ENCODE assay signal across 10 cellular contexts in genomic region chr15:96337354-96337990, GRCh38. TPM values are rescaled to one million over a fixed set of nuclear protein-coding genes. Genes with fewer than 3 reads are reported as not detected.
DNase-seq lines count a peak whose midpoint lies in the region; ATAC-seq and TF ChIP-seq lines count a peak whose summit lies in the region.
"Had no signal": no experiment of that assay in that cellular context is flagged by ENCODE, and none has a peak within 500 bp of the region (broad histone marks: within the 10 kb centered on the region; RNA-seq: fewer than 3 reads in every experiment).

No MANE protein-coding gene starts in this region.

- no peaks in the 10 kb centered on the region for H3K9me3 ChIP-seq in Peyer's patch
- no peaks in the 10 kb centered on the region for H3K9me3 ChIP-seq in esophagus squamous epithelium

- CTCF ChIA-PET in activated CD4-positive, alpha-beta T cell treated with anti-CD3 and anti-CD28 coated beads for 36 hours (lab: Charles Lee), result interaction anchor here (0.7 kb wide), 1 partner anchor 1413 kb away, joined by 7 read pairs; no protein-coding TSS in a partner anchor
- CTCF ChIA-PET in T-cell (lab: Charles Lee), result interaction anchor here in 1 of 2 donors (0.7 kb wide), 1 partner anchor 9 kb away, joined by 4 read pairs; no protein-coding TSS in a partner anchor

- H3K27ac Mint-ChIP-seq in osteocyte (ENCODE audit: unreplicated experiment) (peak overlapping the region; percentile 96), T-cell (no peak overlapping the region)
- no peak overlapping the region for H3K27ac Mint-ChIP-seq in activated CD4-positive, alpha-beta T cell treated with anti-CD3 and anti-CD28 coated beads for 36 hours
- H3K27ac Mint-ChIP-seq: activated CD8-positive, alpha-beta T cell treated with anti-CD3 and anti-CD28 coated beads for 36 hours; dendritic cell treated with granulocyte-macrophage colony-stimulating factor and Interleukin-4, amounts not matched to agents 40 ng/mL and 50 ng/mL, for 4 days had no signal

- ATAC-seq in activated CD4-positive, alpha-beta T cell treated with anti-CD3 and anti-CD28 coated beads for 36 hours, result no peak
- ATAC-seq in T-cell (replicated peaks in 1 of 4), result no peak
- ATAC-seq: activated CD8-positive, alpha-beta T cell treated with anti-CD3 and anti-CD28 coated beads for 36 hours had no signal

- H3K9me3 Mint-ChIP-seq in osteocyte (ENCODE audit: unreplicated experiment) (no peaks in the 10 kb centered on the region), T-cell (peaks cover 0 to 2% (median 0%) of the 10 kb centered on the region in 3 donors)
- peaks cover 3% of the 10 kb centered on the region for H3K9me3 Mint-ChIP-seq in activated CD4-positive, alpha-beta T cell treated with anti-CD3 and anti-CD28 coated beads for 36 hours (ENCODE audit: low read depth)
- H3K9me3 Mint-ChIP-seq: dendritic cell treated with granulocyte-macrophage colony-stimulating factor and Interleukin-4, amounts not matched to agents 40 ng/mL and 50 ng/mL, for 4 days had no signal

- peak overlapping the region; percentile 93 for H3K4me3 ChIP-seq in AG10803 (ENCODE audit: low read length)
- H3K4me3 ChIP-seq in Peyer's patch, result peak overlapping the region; percentile 4 to 85 (median 67)
- H3K4me3 ChIP-seq in esophagus squamous epithelium, result peak overlapping the region; percentile 45 to 92 (median 72)

- H3K4me1 ChIP-seq in Peyer's patch, result peaks cover 0 to 28% (median 0%) of the 10 kb centered on the region in 4 donors
- H3K4me1 ChIP-seq in esophagus squamous epithelium, result peaks cover 0 to 86% (median 0%) of the 10 kb centered on the region in 3 donors

- H3K4me1 Mint-ChIP-seq in osteocyte (ENCODE audit: unreplicated experiment) (peaks cover 12% of the 10 kb centered on the region), T-cell (peaks cover 13 to 16% (median 13%) of the 10 kb centered on the region in 3 donors)
- H3K4me1 Mint-ChIP-seq in activated CD4-positive, alpha-beta T cell treated with anti-CD3 and anti-CD28 coated beads for 36 hours, result peaks cover 10% of the 10 kb centered on the region

- H3K36me3 ChIP-seq in Peyer's patch, result peaks cover 0 to 10% (median 0%) of the 10 kb centered on the region in 3 donors
- peaks cover 0 to 23% (median 0%) of the 10 kb centered on the region in 3 donors for H3K36me3 ChIP-seq in esophagus squamous epithelium

- H3K27ac ChIP-seq in Peyer's patch (peak overlapping the region in 3 of 4 donors; percentile 50 to 95 (median 53)), esophagus squamous epithelium (peak overlapping the region; percentile 85 to 96 (median 94))

- DNase-seq in AG10803 (ENCODE audit: low read depth), result no peak
- DNase-seq in Peyer's patch, result no peak
- no peak for DNase-seq in esophagus squamous epithelium (lab: John Stamatoyannopoulos, UW)
- DNase-seq in osteocyte (ENCODE audit: extremely low spot score, unreplicated experiment), result no peak
- no peak for DNase-seq in activated CD4-positive, alpha-beta T cell treated with anti-CD3 and anti-CD28 coated beads for 36 hours
- no peak for DNase-seq in NCI-H226
- no peak for DNase-seq in T-cell
- DNase-seq in cerebellar cortex (ENCODE audit: low spot score), result no peak
- DNase-seq: activated CD8-positive, alpha-beta T cell treated with anti-CD3 and anti-CD28 coated beads for 36 hours had no signal

- H3K27me3 Mint-ChIP-seq in osteocyte (ENCODE audit: unreplicated experiment), result no peaks in the 10 kb centered on the region
- peaks cover 71% of the 10 kb centered on the region for H3K27me3 Mint-ChIP-seq in activated CD4-positive, alpha-beta T cell treated with anti-CD3 and anti-CD28 coated beads for 36 hours
- peaks cover 71 to 90% of the 10 kb centered on the region in 2 donors for H3K27me3 Mint-ChIP-seq in T-cell

- no peak for TF ChIP-seq CTCF in AG10803 (conservative IDR thresholded peaks at IDR 0.05; ENCODE audit: low read length)
- no peak for TF ChIP-seq CTCF in Peyer's patch (IDR thresholded peaks at IDR 0.05)
- TF ChIP-seq CTCF in esophagus squamous epithelium (IDR thresholded peaks at IDR 0.05), result no peak
- no peak for TF ChIP-seq CTCF in osteocyte (IDR thresholded peaks at IDR 0.05)

- POLR2A ChIA-PET in activated CD4-positive, alpha-beta T cell treated with anti-CD3 and anti-CD28 coated beads for 36 hours (lab: Charles Lee), result no interaction called here
- POLR2A ChIA-PET in T-cell (lab: Charles Lee), result interaction anchor here in 1 of 2 donors (0.6 kb wide), 1 partner anchor 1405 kb away, joined by 5 read pairs; no protein-coding TSS in a partner anchor

- H3K36me3 Mint-ChIP-seq in osteocyte (ENCODE audit: unreplicated experiment) (peaks cover 94% of the 10 kb centered on the region), T-cell (no peaks in the 10 kb centered on the region)
- H3K36me3 Mint-ChIP-seq in activated CD4-positive, alpha-beta T cell treated with anti-CD3 and anti-CD28 coated beads for 36 hours (ENCODE audit: low read depth), result peaks cover 5% of the 10 kb centered on the region

- TF ChIP-seq POLR2A in Peyer's patch (IDR thresholded peaks at IDR 0.05) (no peak), esophagus squamous epithelium (IDR thresholded peaks at IDR 0.05) (no peak)

- H3K4me3 Mint-ChIP-seq in osteocyte (ENCODE audit: unreplicated experiment), result peak overlapping the region; percentile 99
- H3K4me3 Mint-ChIP-seq in activated CD4-positive, alpha-beta T cell treated with anti-CD3 and anti-CD28 coated beads for 36 hours, result no peak overlapping the region
- H3K4me3 Mint-ChIP-seq in T-cell, result no peak overlapping the region
- H3K4me3 Mint-ChIP-seq: activated CD8-positive, alpha-beta T cell treated with anti-CD3 and anti-CD28 coated beads for 36 hours; dendritic cell treated with granulocyte-macrophage colony-stimulating factor and Interleukin-4, amounts not matched to agents 40 ng/mL and 50 ng/mL, for 4 days had no signal

- 22 to 56% methylated on average over 14 of the region's 14 CpGs for WGBS in esophagus squamous epithelium, 2 donors

- intact Hi-C loops in esophagus squamous epithelium (cut with DNase I), result no loop called here
- intact Hi-C loops in activated CD4-positive, alpha-beta T cell treated with anti-CD3 and anti-CD28 coated beads for 36 hours (cut with DNase I, micrococcal nuclease), result loop anchor here in 1 of 2 experiments (10.0 kb wide), 1 partner anchor 1753 kb away; no protein-coding TSS in a partner anchor

- H3K27me3 ChIP-seq in Peyer's patch (no peaks in the 10 kb centered on the region), esophagus squamous epithelium (peaks cover 0 to 43% (median 0%) of the 10 kb centered on the region in 4 donors)

RNA-seq across cellular contexts. Expression of gene NR2F2, which starts 7.0 kb away (rescaled TPM):
- total RNA-seq in Peyer's patch, result 10 to 100 TPM in 3 of 4 donors, 1 to 10 TPM in 1; 7.9 to 20.9 (median 15.3) TPM
- 10 to 100 TPM in 1 of 4 donors, 1 to 10 TPM in 3; 3.7 to 15.6 (median 6.4) TPM for total RNA-seq in esophagus squamous epithelium
- total RNA-seq in osteocyte, result 286 and 292 TPM in 2 replicates
- not detected for total RNA-seq in activated CD4-positive, alpha-beta T cell treated with anti-CD3 and anti-CD28 coated beads for 36 hours
- total RNA-seq in T-cell, result under 1 TPM in 3 of 5 donors, not detected in 2; 0.32 to 0.53 (median 0.38) TPM
- total RNA-seq: activated CD8-positive, alpha-beta T cell treated with anti-CD3 and anti-CD28 coated beads for 36 hours had no signal

Comparison
In these comparisons a context has a peak if more than half of its experiments do, and no peak if none do; other contexts are left out.
1. RNA of gene NR2F2, which starts 7.0 kb away (total RNA-seq): 286 to 292 TPM in osteocyte; 7.9 to 20.9 TPM in Peyer's patch, 3.7 to 15.6 TPM in esophagus squamous epithelium, 0.32 to 0.53 TPM in T-cell and not detected in activated CD4-positive, alpha-beta T cell treated with anti-CD3 and anti-CD28 coated beads for 36 hours; every median in the first group is over 10 times any median in the second.
2. Peak in every context shown above with its lines, with median percentiles within 50 percentile points of each other: H3K4me3 ChIP-seq.